Comparison of ENCODE assay signal across 8 cellular contexts in genomic region chr10:30455816-30456215, GRCh38. TPM values are rescaled to one million over a fixed set of nuclear protein-coding genes. Genes with fewer than 3 reads are reported as not detected.
DNase-seq lines count a peak whose midpoint lies in the region; ATAC-seq lines count a peak whose summit lies in the region.

No MANE protein-coding gene starts in this region.

- no peak overlapping the region for H3K4me3 Mint-ChIP-seq in activated CD4-positive, alpha-beta memory T cell treated with anti-CD3 and anti-CD28 coated beads for 36 hours

- no peaks in the 10 kb centered on the region for H3K27me3 ChIP-seq in muscle layer of duodenum (ENCODE audit: low read depth, low read length)
- H3K27me3 ChIP-seq in SJCRH30: no peaks in the 10 kb centered on the region

- H3K36me3 ChIP-seq in muscle layer of duodenum (ENCODE audit: control insufficient read depth in 1 of 2, insufficient read depth in 2 of 2, low read length in 2 of 2) (peaks cover 32 to 34% of the 10 kb centered on the region in 2 donors), SJCRH30 (no peaks in the 10 kb centered on the region)

- peak; percentile 58 for ATAC-seq in GM21576 (IDR thresholded peaks at IDR 0.05; ENCODE audit: unreplicated experiment)
- ATAC-seq in GM18858 (IDR thresholded peaks at IDR 0.05; ENCODE audit: unreplicated experiment): no peak

- H3K27me3 Mint-ChIP-seq in activated CD4-positive, alpha-beta memory T cell treated with anti-CD3 and anti-CD28 coated beads for 36 hours: no peaks in the 10 kb centered on the region

- H3K9me3 ChIP-seq in muscle layer of duodenum (ENCODE audit: control insufficient read depth in 1 of 2, low read length in 2 of 2) (no peaks in the 10 kb centered on the region), SJCRH30 (replicated peaks) (no peaks in the 10 kb centered on the region)

- DNase-seq in GF-D8 (lab: John Stamatoyannopoulos, UW) (peak; percentile 20), Ammon's horn (ENCODE audit: low spot score) (no peak), SJCRH30 (no peak)
- DNase-seq in activated CD4-positive, alpha-beta memory T cell treated with anti-CD3 and anti-CD28 coated beads for 36 hours: peak; percentile 24
- DNase-seq in stimulated activated CD4-positive, alpha-beta T cell treated with anti-CD3 and anti-CD28 coated beads, Interleukin-4, amount 100 ng/mL, for 24 hours: no peak

- H3K27ac Mint-ChIP-seq in activated CD4-positive, alpha-beta memory T cell treated with anti-CD3 and anti-CD28 coated beads for 36 hours: peak overlapping the region; percentile 45

- H3K27ac ChIP-seq in muscle layer of duodenum (ENCODE audit: low read length) (peak overlapping the region; percentile 84), SJCRH30 (no peak overlapping the region)

- CTCF ChIA-PET in activated CD4-positive, alpha-beta memory T cell treated with anti-CD3 and anti-CD28 coated beads for 36 hours (lab: Charles Lee): no interaction called here

- H3K9me3 Mint-ChIP-seq in activated CD4-positive, alpha-beta memory T cell treated with anti-CD3 and anti-CD28 coated beads for 36 hours: no peaks in the 10 kb centered on the region

- intact Hi-C loops in activated CD4-positive, alpha-beta memory T cell treated with anti-CD3 and anti-CD28 coated beads for 36 hours (cut with micrococcal nuclease): no loop called here

- H3K4me1 Mint-ChIP-seq in activated CD4-positive, alpha-beta memory T cell treated with anti-CD3 and anti-CD28 coated beads for 36 hours (ENCODE audit: low read depth): peaks cover 28% of the 10 kb centered on the region

- POLR2A ChIA-PET in activated CD4-positive, alpha-beta memory T cell treated with anti-CD3 and anti-CD28 coated beads for 36 hours (lab: Charles Lee): interaction anchor here (0.6 to 1.7 kb wide), 2 partner anchors 10 to 20 kb away, joined by 3 to 6 read pairs; no protein-coding TSS in a partner anchor

- H3K4me1 ChIP-seq in muscle layer of duodenum (ENCODE audit: control insufficient read depth in 1 of 2, insufficient read depth in 2 of 2, low read length in 2 of 2) (peaks cover 17 to 39% of the 10 kb centered on the region in 2 donors), SJCRH30 (no peaks in the 10 kb centered on the region)

- H3K4me3 ChIP-seq in muscle layer of duodenum (ENCODE audit: low read depth in 1 of 2, low read length in 2 of 2) (peak overlapping the region in 1 of 2 donors; percentile 19), SJCRH30 (no peak overlapping the region)

- H3K36me3 Mint-ChIP-seq in activated CD4-positive, alpha-beta memory T cell treated with anti-CD3 and anti-CD28 coated beads for 36 hours: peaks cover 46% of the 10 kb centered on the region

RNA-seq across cellular contexts. Expression of gene MAP3K8, which starts 21.8 kb away (rescaled TPM):
- total RNA-seq in activated CD4-positive, alpha-beta memory T cell treated with anti-CD3 and anti-CD28 coated beads for 36 hours: 10 to 100 TPM; 36.5 to 40.6 TPM
- 0.53 and 1.2 TPM in 2 replicates for total RNA-seq in SJCRH30 (2014; rRNA removed; shearing (Covaris generic))

Comparison
In these comparisons a context has a peak if more than half of its experiments do, and no peak if none do; other contexts are left out.
1. DNase-seq: peak in GF-D8 (single experiment) and activated CD4-positive, alpha-beta memory T cell treated with anti-CD3 and anti-CD28 coated beads for 36 hours (single experiment); none in Ammon's horn (single experiment), SJCRH30 (0 of 2) and stimulated activated CD4-positive, alpha-beta T cell treated with anti-CD3 and anti-CD28 coated beads, Interleukin-4, amount 100 ng/mL, for 24 hours (single experiment).
2. RNA of gene MAP3K8, which starts 21.8 kb away (total RNA-seq): 36.5 to 40.6 TPM in activated CD4-positive, alpha-beta memory T cell treated with anti-CD3 and anti-CD28 coated beads for 36 hours; 0.53 to 1.2 TPM in SJCRH30; every median in the first group is over 10 times any median in the second.